Comparison of ENCODE assay signal across 11 cellular contexts in genomic region chr11:120208777-120209176, GRCh38. TPM values are rescaled to one million over a fixed set of nuclear protein-coding genes. Genes with fewer than 3 reads are reported as not detected.
DNase-seq lines count a peak whose midpoint lies in the region; ATAC-seq and TF ChIP-seq lines count a peak whose summit lies in the region.
"Had no signal": no experiment of that assay in that cellular context is flagged by ENCODE, and none has a peak within 500 bp of the region (broad histone marks: within the 10 kb centered on the region; RNA-seq: fewer than 3 reads in every experiment).

No MANE protein-coding gene starts in this region.

- intact Hi-C loops in activated B cell treated with CpG ODN at 0.5 μM for 24 hours (cut with micrococcal nuclease) (no loop called here), right cardiac atrium (cut with DNase I) (no loop called here)
- intact Hi-C loops in activated CD8-positive, alpha-beta T cell treated with anti-CD3 and anti-CD28 coated beads for 36 hours (cut with micrococcal nuclease): no loop called here

- H3K4me1 Mint-ChIP-seq in activated B cell treated with CpG ODN at 0.5 μM for 24 hours: peaks cover 14% of the 10 kb centered on the region
- peaks cover 16% of the 10 kb centered on the region for H3K4me1 Mint-ChIP-seq in activated CD8-positive, alpha-beta T cell treated with anti-CD3 and anti-CD28 coated beads for 36 hours (ENCODE audit: low read depth)

- H3K9me3 ChIP-seq in right cardiac atrium (ENCODE audit: control insufficient read depth, low read length) (no peaks in the 10 kb centered on the region), suprapubic skin (no peaks in the 10 kb centered on the region), SJCRH30 (replicated peaks) (no peaks in the 10 kb centered on the region)

- ATAC-seq in activated B cell treated with CpG ODN at 0.5 μM for 24 hours (ENCODE audit: low read depth): no peak
- peak in 1 of 2 donors; percentile 69 for ATAC-seq in right cardiac atrium
- ATAC-seq in activated CD8-positive, alpha-beta T cell treated with anti-CD3 and anti-CD28 coated beads for 36 hours: no peak

- peaks cover 35% of the 10 kb centered on the region for H3K27me3 Mint-ChIP-seq in activated B cell treated with CpG ODN at 0.5 μM for 24 hours
- peaks cover 13% of the 10 kb centered on the region for H3K27me3 Mint-ChIP-seq in activated CD8-positive, alpha-beta T cell treated with anti-CD3 and anti-CD28 coated beads for 36 hours

- peak; percentile 95 for DNase-seq in HT1080 (ENCODE audit: low read depth)
- DNase-seq in activated B cell treated with CpG ODN at 0.5 μM for 24 hours: no peak
- peak in 2 of 3 donors; percentile 54 to 65 for DNase-seq in right cardiac atrium
- peak in 1 of 2 donors; percentile 84 for DNase-seq in suprapubic skin (ENCODE audit: low spot score in 2 of 2)
- DNase-seq in GOT3 (lab: John Stamatoyannopoulos, UW): no peak
- DNase-seq in SJCRH30: no peak
- DNase-seq in activated CD8-positive, alpha-beta T cell treated with anti-CD3 and anti-CD28 coated beads for 36 hours: no peak
- no peak for DNase-seq in iPS-NIHi11 (ENCODE audit: low spot score)
- DNase-seq: activated CD4-positive, alpha-beta T cell treated with anti-CD3 and anti-CD28 coated beads for 1 hour had no signal

- POLR2A ChIA-PET in activated B cell treated with CpG ODN at 0.5 μM for 24 hours (lab: Charles Lee): no interaction called here
- POLR2A ChIA-PET in activated CD8-positive, alpha-beta T cell treated with anti-CD3 and anti-CD28 coated beads for 36 hours (lab: Charles Lee): no interaction called here

- WGBS in right cardiac atrium: 44% methylated on average over 6 of the region's 6 CpGs
- 41% methylated on average over 5 of the region's 6 CpGs for WGBS in suprapubic skin

- no peak overlapping the region for H3K27ac Mint-ChIP-seq in activated B cell treated with CpG ODN at 0.5 μM for 24 hours
- no peak overlapping the region for H3K27ac Mint-ChIP-seq in activated CD8-positive, alpha-beta T cell treated with anti-CD3 and anti-CD28 coated beads for 36 hours

- H3K4me3 ChIP-seq in right cardiac atrium (ENCODE audit: low read length) (no peak overlapping the region), suprapubic skin (no peak overlapping the region), SJCRH30 (no peak overlapping the region)

- CTCF ChIA-PET in activated B cell treated with CpG ODN at 0.5 μM for 24 hours (lab: Charles Lee): no interaction called here
- CTCF ChIA-PET in activated CD8-positive, alpha-beta T cell treated with anti-CD3 and anti-CD28 coated beads for 36 hours (lab: Charles Lee): interaction anchor here (0.8 to 1.4 kb wide), 2 partner anchors 40 to 92 kb away, joined by 3 to 5 read pairs; no protein-coding TSS in a partner anchor

- H3K9me3 Mint-ChIP-seq in activated B cell treated with CpG ODN at 0.5 μM for 24 hours: no peaks in the 10 kb centered on the region
- H3K9me3 Mint-ChIP-seq in activated CD8-positive, alpha-beta T cell treated with anti-CD3 and anti-CD28 coated beads for 36 hours: no peaks in the 10 kb centered on the region

- H3K27me3 ChIP-seq in right cardiac atrium (ENCODE audit: control insufficient read depth, insufficient read depth) (no peaks in the 10 kb centered on the region), suprapubic skin (no peaks in the 10 kb centered on the region), SJCRH30 (0 out of 2 replicates have a peak, but pooled peaks cover 2% of the 10 kb centered on the region)

- TF ChIP-seq CTCF in activated B cell treated with CpG ODN at 0.5 μM for 24 hours (IDR thresholded peaks at IDR 0.05) (no peak), suprapubic skin (IDR thresholded peaks at IDR 0.05) (no peak)
- TF ChIP-seq CTCF in activated CD8-positive, alpha-beta T cell treated with anti-CD3 and anti-CD28 coated beads for 36 hours (IDR thresholded peaks at IDR 0.05): no peak

- H3K27ac ChIP-seq in right cardiac atrium (ENCODE audit: low read length) (peak overlapping the region; percentile 45), suprapubic skin (peak overlapping the region; percentile 87), SJCRH30 (no peak overlapping the region)
- H3K27ac ChIP-seq: KMS-11 had no signal

- H3K4me1 ChIP-seq in right cardiac atrium (ENCODE audit: control insufficient read depth, insufficient read depth, low read length) (peaks cover 14% of the 10 kb centered on the region), suprapubic skin (peaks cover 58% of the 10 kb centered on the region), SJCRH30 (0 out of 2 replicates have a peak, but pooled peaks cover 7% of the 10 kb centered on the region)

- TF ChIP-seq POLR2A in suprapubic skin (IDR thresholded peaks at IDR 0.05): no peak

- H3K4me3 Mint-ChIP-seq in activated B cell treated with CpG ODN at 0.5 μM for 24 hours: peak overlapping the region; percentile 1
- H3K4me3 Mint-ChIP-seq in activated CD8-positive, alpha-beta T cell treated with anti-CD3 and anti-CD28 coated beads for 36 hours: no peak overlapping the region

- H3K36me3 ChIP-seq in suprapubic skin: no peaks in the 10 kb centered on the region
- H3K36me3 ChIP-seq in SJCRH30: no peaks in the 10 kb centered on the region

- H3K36me3 Mint-ChIP-seq in activated B cell treated with CpG ODN at 0.5 μM for 24 hours (ENCODE audit: low read depth): no peaks in the 10 kb centered on the region
- no peaks in the 10 kb centered on the region for H3K36me3 Mint-ChIP-seq in activated CD8-positive, alpha-beta T cell treated with anti-CD3 and anti-CD28 coated beads for 36 hours (ENCODE audit: low read depth)

- TF ChIP-seq EP300 in suprapubic skin (IDR thresholded peaks at IDR 0.05): no peak

RNA-seq across cellular contexts. Expression of gene OAF, which starts 2.1 kb away (rescaled TPM):
- 190 and 227 TPM in 2 replicates for total RNA-seq in HT1080 (2014; rRNA removed; shearing (Covaris generic))
- polyA plus RNA-seq in HT1080 (2015; cell fraction: cytosol; rRNA removed): 127 and 136 TPM in 2 replicates
- 64.4 and 66.9 TPM in 2 replicates for polyA plus RNA-seq in HT1080 (2015; cell fraction: nucleus; rRNA removed)
- total RNA-seq in activated B cell treated with CpG ODN at 0.5 μM for 24 hours: 0.78 and 0.98 TPM in 2 replicates
- 10 to 100 TPM; 21.6 to 57.1 (median 44.9) TPM for total RNA-seq in right cardiac atrium
- 25.3 TPM for polyA plus RNA-seq in right cardiac atrium
- 10 to 100 TPM in 3 of 4 donors, 1 to 10 TPM in 1; 5.0 to 13.0 (median 10.8) TPM for total RNA-seq in suprapubic skin
- total RNA-seq in SJCRH30 (2014; rRNA removed; shearing (Covaris generic)): 10.6 and 11.2 TPM in 2 replicates
- total RNA-seq in activated CD8-positive, alpha-beta T cell treated with anti-CD3 and anti-CD28 coated beads for 36 hours: 1 to 10 TPM; 3.7 to 4.6 TPM

RNA-seq across cellular contexts. Expression of gene POU2F3, which starts 31.2 kb away (rescaled TPM):
- 0.33 TPM in 1 of 2 replicates, not detected in the other for total RNA-seq in HT1080 (2014; rRNA removed; shearing (Covaris generic))
- 0.23 and 0.33 TPM in 2 replicates for polyA plus RNA-seq in HT1080 (2015; cell fraction: cytosol; rRNA removed)
- polyA plus RNA-seq in HT1080 (2015; cell fraction: nucleus; rRNA removed): 0.09 TPM in 1 of 2 replicates, not detected in the other
- total RNA-seq in activated B cell treated with CpG ODN at 0.5 μM for 24 hours (not detected in 2 replicates), right cardiac atrium (under 1 TPM in 3 of 4 donors, not detected in 1; 0.17 to 0.31 (median 0.22) TPM), suprapubic skin (100 to 1,000 TPM in 2 of 4 donors, 10 to 100 TPM in 2; 58.2 to 219 (median 105) TPM)
- 0.05 TPM for polyA plus RNA-seq in right cardiac atrium
- total RNA-seq in SJCRH30 (2014; rRNA removed; shearing (Covaris generic)): not detected in 2 replicates
- not detected for total RNA-seq in activated CD8-positive, alpha-beta T cell treated with anti-CD3 and anti-CD28 coated beads for 36 hours
- total RNA-seq: glomerular endothelial cell had no signal

Comparison
In these comparisons a context has a peak if more than half of its experiments do, and no peak if none do; other contexts are left out.
1. DNase-seq: peak in HT1080 (single experiment) and right cardiac atrium (2 of 3); none in activated B cell treated with CpG ODN at 0.5 μM for 24 hours (single experiment), GOT3 (single experiment), SJCRH30 (0 of 2), activated CD8-positive, alpha-beta T cell treated with anti-CD3 and anti-CD28 coated beads for 36 hours (single experiment) and iPS-NIHi11 (single experiment).
2. RNA of gene POU2F3, which starts 31.2 kb away (total RNA-seq): 58.2 to 219 TPM in suprapubic skin; 0.17 to 0.31 TPM in right cardiac atrium, 0.33 TPM in HT1080, not detected in activated B cell treated with CpG ODN at 0.5 μM for 24 hours, not detected in SJCRH30 and not detected in activated CD8-positive, alpha-beta T cell treated with anti-CD3 and anti-CD28 coated beads for 36 hours; every median in the first group is over 10 times any median in the second.